In the genomic region with DNA sequence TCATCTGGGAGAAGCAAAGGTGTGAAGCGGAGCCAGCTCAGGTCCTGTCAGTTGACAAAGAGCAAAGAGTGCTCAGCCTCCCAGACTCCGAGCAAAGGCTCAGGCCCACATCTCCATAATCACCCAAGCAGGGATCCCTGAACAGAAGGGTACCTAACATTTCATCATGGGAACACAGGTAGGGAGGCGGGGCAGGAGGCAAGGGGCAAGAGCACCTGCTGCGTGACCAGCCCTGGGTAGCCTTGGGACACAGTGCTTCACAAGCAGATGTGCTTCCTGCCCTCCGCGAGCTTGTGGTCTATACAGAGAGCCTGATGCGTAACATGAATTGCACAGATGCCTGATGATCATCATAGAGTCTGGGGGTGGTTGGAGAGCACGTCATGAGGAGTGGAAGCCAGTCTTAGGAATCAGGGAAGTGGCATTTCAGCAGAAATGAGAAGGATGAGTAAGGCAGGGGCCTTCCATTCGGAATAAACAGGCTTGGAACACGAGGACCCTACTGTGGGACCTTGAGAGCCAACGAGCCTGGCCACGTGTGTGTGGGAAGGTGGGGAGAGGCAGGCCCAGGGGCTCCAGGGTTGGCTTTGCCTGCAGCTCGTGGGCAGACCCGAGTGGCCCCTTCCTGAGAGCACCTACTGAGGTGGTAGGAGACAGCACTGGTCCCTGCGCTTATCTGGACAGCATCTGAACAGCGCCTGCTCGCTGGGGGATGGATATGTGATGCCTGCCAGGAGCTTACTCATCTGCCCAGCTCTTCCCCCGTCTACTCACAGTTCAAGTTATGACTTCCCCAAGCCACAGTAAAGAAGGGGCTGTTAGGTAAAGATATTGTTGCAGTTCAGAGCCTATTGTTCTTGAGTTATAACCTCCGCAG, we compare ENCODE assay signal across 13 cellular contexts.
DNase-seq lines count a peak whose midpoint lies in the region; ATAC-seq and TF ChIP-seq lines count a peak whose summit lies in the region.
"Had no signal": no experiment of that assay in that cellular context is flagged by ENCODE, and none has a peak within 500 bp of the region (broad histone marks: within the 10 kb centered on the region; RNA-seq: fewer than 3 reads in every experiment).

No MANE protein-coding gene starts in this region.

- CTCF ChIA-PET in activated CD8-positive, alpha-beta T cell treated with anti-CD3 and anti-CD28 coated beads, Interleukin-2, amount 10 ng/mL, durations not matched to agents 7 days and 5 days (lab: Charles Lee): no interaction called here
- CTCF ChIA-PET in WTC11 (lab: Charles Lee): interaction anchor here (1.0 kb wide), 1 partner anchor 53 kb away, joined by 4 read pairs; no protein-coding TSS in a partner anchor

- H3K27ac Mint-ChIP-seq in activated T-helper 2 cell treated with anti-CD3 and anti-CD28 coated beads, Interferon-gamma antibody, Interleukin-2, Interleukin-4, amounts not matched to agents 10 μg/mL and 5 μg/mL and 100 μg/mL, durations not matched to agents 14 hours and 24 hours and 36 hours: peak overlapping the region; percentile 1
- no peak overlapping the region for H3K27ac Mint-ChIP-seq in activated CD8-positive, alpha-beta T cell treated with anti-CD3 and anti-CD28 coated beads, Interleukin-2, amount 10 ng/mL, durations not matched to agents 7 days and 5 days
- H3K27ac Mint-ChIP-seq in WTC11: no peak overlapping the region

- peaks cover 19% of the 10 kb centered on the region for H3K9me3 ChIP-seq in mesodermal cell (ENCODE audit: control insufficient read depth, low read length)

- H3K4me3 Mint-ChIP-seq in activated T-helper 2 cell treated with anti-CD3 and anti-CD28 coated beads, Interferon-gamma antibody, Interleukin-2, Interleukin-4, amounts not matched to agents 10 μg/mL and 5 μg/mL and 100 μg/mL, durations not matched to agents 14 hours and 24 hours and 36 hours (ENCODE audit: low read depth): no peak overlapping the region
- no peak overlapping the region for H3K4me3 Mint-ChIP-seq in activated CD8-positive, alpha-beta T cell treated with anti-CD3 and anti-CD28 coated beads, Interleukin-2, amount 10 ng/mL, durations not matched to agents 7 days and 5 days
- no peak overlapping the region for H3K4me3 Mint-ChIP-seq in WTC11

- 91 to 94% methylated on average over 10 to 13 of the region's 19 CpGs for WGBS in mesodermal cell (ENCODE audit: insufficient coverage in 2 of 2), 2 experiments

- H3K27me3 Mint-ChIP-seq in activated T-helper 2 cell treated with anti-CD3 and anti-CD28 coated beads, Interferon-gamma antibody, Interleukin-2, Interleukin-4, amounts not matched to agents 10 μg/mL and 5 μg/mL and 100 μg/mL, durations not matched to agents 14 hours and 24 hours and 36 hours (ENCODE audit: low read depth): no peaks in the 10 kb centered on the region
- no peaks in the 10 kb centered on the region for H3K27me3 Mint-ChIP-seq in activated CD8-positive, alpha-beta T cell treated with anti-CD3 and anti-CD28 coated beads, Interleukin-2, amount 10 ng/mL, durations not matched to agents 7 days and 5 days (ENCODE audit: low read depth)
- H3K27me3 Mint-ChIP-seq in WTC11 (ENCODE audit: low read depth): no peaks in the 10 kb centered on the region

- DNase-seq in AG20443 (ENCODE audit: low spot score): peak; percentile 68
- peak; percentile 74 for DNase-seq in GM03348 (ENCODE audit: low spot score)
- no peak for DNase-seq in activated T-helper 2 cell treated with anti-CD3 and anti-CD28 coated beads, Interferon-gamma antibody, Interleukin-2, Interleukin-4, amounts not matched to agents 10 μg/mL and 5 μg/mL and 100 μg/mL, durations not matched to agents 14 hours and 24 hours and 36 hours (ENCODE audit: low spot score)
- DNase-seq in activated CD8-positive, alpha-beta T cell treated with anti-CD3 and anti-CD28 coated beads, Interleukin-2, amount 10 ng/mL, durations not matched to agents 7 days and 5 days: no peak
- no peak for DNase-seq in WTC11 (ENCODE audit: low spot score)
- DNase-seq: activated CD4-positive, CD25-positive, alpha-beta regulatory T cell; activated gamma-delta T cell; NCI-H2081; NCI-H748 treated with DMSO at 0.1 percent for 48 hours; retina; stimulated activated CD4-positive, alpha-beta T cell treated with anti-CD3 and anti-CD28 coated beads, Interleukin-4, amount 100 ng/mL, for 4 hours had no signal

- TF ChIP-seq CTCF in WTC11 (IDR thresholded peaks at IDR 0.05): no peak

- peak overlapping the region; percentile 62 for H3K27ac ChIP-seq in mesodermal cell (ENCODE audit: low read depth, low read length, severe bottlenecking)

- peaks cover 20% of the 10 kb centered on the region for H3K4me1 Mint-ChIP-seq in activated T-helper 2 cell treated with anti-CD3 and anti-CD28 coated beads, Interferon-gamma antibody, Interleukin-2, Interleukin-4, amounts not matched to agents 10 μg/mL and 5 μg/mL and 100 μg/mL, durations not matched to agents 14 hours and 24 hours and 36 hours (ENCODE audit: low read depth)
- H3K4me1 Mint-ChIP-seq in activated CD8-positive, alpha-beta T cell treated with anti-CD3 and anti-CD28 coated beads, Interleukin-2, amount 10 ng/mL, durations not matched to agents 7 days and 5 days (ENCODE audit: low read depth): peaks cover 27% of the 10 kb centered on the region
- H3K4me1 Mint-ChIP-seq in WTC11: peaks cover 9% of the 10 kb centered on the region

- H3K36me3 Mint-ChIP-seq in activated T-helper 2 cell treated with anti-CD3 and anti-CD28 coated beads, Interferon-gamma antibody, Interleukin-2, Interleukin-4, amounts not matched to agents 10 μg/mL and 5 μg/mL and 100 μg/mL, durations not matched to agents 14 hours and 24 hours and 36 hours (ENCODE audit: low read depth): peaks cover 51% of the 10 kb centered on the region
- H3K36me3 Mint-ChIP-seq in activated CD8-positive, alpha-beta T cell treated with anti-CD3 and anti-CD28 coated beads, Interleukin-2, amount 10 ng/mL, durations not matched to agents 7 days and 5 days (ENCODE audit: low read depth): peaks cover 35% of the 10 kb centered on the region
- H3K36me3 Mint-ChIP-seq in WTC11: peaks cover 16% of the 10 kb centered on the region

- ATAC-seq in HG02981 (IDR thresholded peaks at IDR 0.05; ENCODE audit: unreplicated experiment) (no peak), WTC11 (no peak)
- ATAC-seq in activated CD8-positive, alpha-beta T cell treated with anti-CD3 and anti-CD28 coated beads, Interleukin-2, amount 10 ng/mL, durations not matched to agents 7 days and 5 days: no peak

- POLR2A ChIA-PET in activated CD8-positive, alpha-beta T cell treated with anti-CD3 and anti-CD28 coated beads, Interleukin-2, amount 10 ng/mL, durations not matched to agents 7 days and 5 days (lab: Charles Lee): no interaction called here
- POLR2A ChIA-PET in WTC11 (lab: Charles Lee): no interaction called here

- H3K36me3 ChIP-seq in mesodermal cell (ENCODE audit: control insufficient read depth, insufficient read depth, low read length): peaks cover 53% of the 10 kb centered on the region

- peaks cover 60% of the 10 kb centered on the region for H3K4me1 ChIP-seq in mesodermal cell (ENCODE audit: control insufficient read depth, insufficient read depth, low read length, poor library complexity, severe bottlenecking)

- no peak overlapping the region for H3K4me3 ChIP-seq in mesodermal cell (ENCODE audit: extremely low read depth, insufficient read depth, low read length, poor library complexity, severe bottlenecking)

- intact Hi-C loops in activated T-helper 2 cell treated with anti-CD3 and anti-CD28 coated beads, Interferon-gamma antibody, Interleukin-2, Interleukin-4, amounts not matched to agents 10 μg/mL and 5 μg/mL and 100 μg/mL, durations not matched to agents 14 hours and 24 hours and 36 hours (cut with micrococcal nuclease): no loop called here

- peaks cover 9% of the 10 kb centered on the region for H3K9me3 Mint-ChIP-seq in activated T-helper 2 cell treated with anti-CD3 and anti-CD28 coated beads, Interferon-gamma antibody, Interleukin-2, Interleukin-4, amounts not matched to agents 10 μg/mL and 5 μg/mL and 100 μg/mL, durations not matched to agents 14 hours and 24 hours and 36 hours
- peaks cover 11% of the 10 kb centered on the region for H3K9me3 Mint-ChIP-seq in activated CD8-positive, alpha-beta T cell treated with anti-CD3 and anti-CD28 coated beads, Interleukin-2, amount 10 ng/mL, durations not matched to agents 7 days and 5 days (ENCODE audit: insufficient read depth)
- peaks cover 9% of the 10 kb centered on the region for H3K9me3 Mint-ChIP-seq in WTC11

TF ChIP-seq in WTC11, 78 proteins besides CTCF, POLR2A, EP300 and RAD21 (continues in another document):
- TF ChIP-seq SOX15 (CRISPR knock-in tag; IDR thresholded peaks at IDR 0.05): no peak
- TF ChIP-seq, protein P1, sequence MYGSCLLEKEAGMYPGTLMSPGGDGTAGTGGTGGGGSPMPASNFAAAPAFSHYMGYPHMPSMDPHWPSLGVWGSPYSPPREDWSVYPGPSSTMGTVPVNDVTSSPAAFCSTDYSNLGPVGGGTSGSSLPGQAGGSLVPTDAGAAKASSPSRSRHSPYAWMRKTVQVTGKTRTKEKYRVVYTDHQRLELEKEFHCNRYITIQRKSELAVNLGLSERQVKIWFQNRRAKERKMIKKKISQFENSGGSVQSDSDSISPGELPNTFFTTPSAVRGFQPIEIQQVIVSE (CRISPR knock-in tag; IDR thresholded peaks at IDR 0.05; ENCODE audit: borderline replicate concordance): no peak
- TF ChIP-seq, protein P2, sequence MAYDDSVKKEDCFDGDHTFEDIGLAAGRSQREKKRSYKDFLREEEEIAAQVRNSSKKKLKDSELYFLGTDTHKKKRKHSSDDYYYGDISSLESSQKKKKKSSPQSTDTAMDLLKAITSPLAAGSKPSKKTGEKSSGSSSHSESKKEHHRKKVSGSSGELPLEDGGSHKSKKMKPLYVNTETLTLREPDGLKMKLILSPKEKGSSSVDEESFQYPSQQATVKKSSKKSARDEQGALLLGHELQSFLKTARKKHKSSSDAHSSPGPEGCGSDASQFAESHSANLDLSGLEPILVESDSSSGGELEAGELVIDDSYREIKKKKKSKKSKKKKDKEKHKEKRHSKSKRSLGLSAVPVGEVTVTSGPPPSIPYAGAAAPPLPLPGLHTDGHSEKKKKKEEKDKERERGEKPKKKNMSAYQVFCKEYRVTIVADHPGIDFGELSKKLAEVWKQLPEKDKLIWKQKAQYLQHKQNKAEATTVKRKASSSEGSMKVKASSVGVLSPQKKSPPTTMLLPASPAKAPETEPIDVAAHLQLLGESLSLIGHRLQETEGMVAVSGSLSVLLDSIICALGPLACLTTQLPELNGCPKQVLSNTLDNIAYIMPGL (CRISPR knock-in tag; IDR thresholded peaks at IDR 0.05): no peak
- TF ChIP-seq, protein P3, sequence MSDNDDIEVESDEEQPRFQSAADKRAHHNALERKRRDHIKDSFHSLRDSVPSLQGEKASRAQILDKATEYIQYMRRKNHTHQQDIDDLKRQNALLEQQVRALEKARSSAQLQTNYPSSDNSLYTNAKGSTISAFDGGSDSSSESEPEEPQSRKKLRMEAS (CRISPR knock-in tag; IDR thresholded peaks at IDR 0.05): no peak
- TF ChIP-seq, protein P4, sequence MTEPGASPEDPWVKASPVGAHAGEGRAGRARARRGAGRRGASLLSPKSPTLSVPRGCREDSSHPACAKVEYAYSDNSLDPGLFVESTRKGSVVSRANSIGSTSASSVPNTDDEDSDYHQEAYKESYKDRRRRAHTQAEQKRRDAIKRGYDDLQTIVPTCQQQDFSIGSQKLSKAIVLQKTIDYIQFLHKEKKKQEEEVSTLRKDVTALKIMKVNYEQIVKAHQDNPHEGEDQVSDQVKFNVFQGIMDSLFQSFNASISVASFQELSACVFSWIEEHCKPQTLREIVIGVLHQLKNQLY (CRISPR knock-in tag; IDR thresholded peaks at IDR 0.05): no peak

Comparison
In these comparisons a context has a peak if more than half of its experiments do, and no peak if none do; other contexts are left out.
1. DNase-seq: peak in AG20443 (single experiment) and GM03348 (single experiment); none in activated T-helper 2 cell treated with anti-CD3 and anti-CD28 coated beads, Interferon-gamma antibody, Interleukin-2, Interleukin-4, amounts not matched to agents 10 μg/mL and 5 μg/mL and 100 μg/mL, durations not matched to agents 14 hours and 24 hours and 36 hours (single experiment), activated CD8-positive, alpha-beta T cell treated with anti-CD3 and anti-CD28 coated beads, Interleukin-2, amount 10 ng/mL, durations not matched to agents 7 days and 5 days (single experiment) and WTC11 (single experiment).